Comparison of ENCODE assay signal across 8 cellular contexts in genomic region chr4:6941796-6942195, GRCh38. TPM values are rescaled to one million over a fixed set of nuclear protein-coding genes. Genes with fewer than 3 reads are reported as not detected.
A peak's percentile ranks its signal among the peaks of the same experiment; 100 is the strongest.
DNase-seq lines count a peak whose midpoint lies in the region; ATAC-seq and TF ChIP-seq lines count a peak whose summit lies in the region.

No MANE protein-coding gene starts in this region.

- peaks cover 0 to 6% (median 5%) of the 10 kb centered on the region in 11 experiments; a peak in 12 of 22 replicates for H3K9me3 ChIP-seq in BLaER1 treated with 17β-estradiol and CSF1 and Interleukin-3, amounts not matched to agents 10 nM and 100 nM (replicated peaks in 1 of 11)
- H3K9me3 ChIP-seq in HCT116 (ENCODE audit: control insufficient read depth in 1 of 2, insufficient read depth in 1 of 2, low read depth in 1 of 2, low read length in 2 of 2) (no peaks in the 10 kb centered on the region), mucosa of rectum (ENCODE audit: control insufficient read depth in 2 of 2, low read length in 2 of 2) (no peaks in the 10 kb centered on the region)

- no peaks in the 10 kb centered on the region for H3K9me2 ChIP-seq in HCT116 (ENCODE audit: insufficient read depth)

- peaks cover 0 to 15% (median 0%) of the 10 kb centered on the region in 11 experiments; a peak in 3 of 22 replicates for H4K20me1 ChIP-seq in BLaER1 treated with 17β-estradiol and CSF1 and Interleukin-3, amounts not matched to agents 10 nM and 100 nM
- no peaks in the 10 kb centered on the region for H4K20me1 ChIP-seq in HCT116 (ENCODE audit: insufficient read depth)

- H3K27me3 ChIP-seq in BLaER1 treated with 17β-estradiol and CSF1 and Interleukin-3, amounts not matched to agents 10 nM and 100 nM = no peaks in the 10 kb centered on the region
- H3K27me3 ChIP-seq in HCT116 (ENCODE audit: insufficient read depth, low read length) (no peaks in the 10 kb centered on the region), mucosa of rectum (ENCODE audit: control insufficient read depth in 2 of 2, insufficient read depth in 2 of 2, low read length in 2 of 2) (no peaks in the 10 kb centered on the region)

- H3K79me2 ChIP-seq in HCT116 (ENCODE audit: insufficient read depth, low read length) = peaks cover 14% of the 10 kb centered on the region; the same call in 1 of the 2 replicates

- WGBS in adipose tissue, 3 donors = 34 to 59% (median 35%) methylated on average over 4 of the region's 4 CpGs

- BruUV-seq in HCT116 (replicated peaks; lab: Mats Ljungman, UMichigan) = no TSS peak

- H3K4me1 ChIP-seq in BLaER1 treated with 17β-estradiol and CSF1 and Interleukin-3, amounts not matched to agents 10 nM and 100 nM = peaks cover 88 to 97% (median 95%) of the 10 kb centered on the region in 10 experiments
- H3K4me1 ChIP-seq in HCT116 (ENCODE audit: control insufficient read depth in 1 of 2, insufficient read depth in 2 of 2, low read length in 2 of 2) (peaks cover 31 to 38% of the 10 kb centered on the region in 2 experiments), mucosa of rectum (ENCODE audit: control insufficient read depth in 2 of 2, insufficient read depth in 2 of 2, low read length in 2 of 2) (peaks cover 40 to 48% of the 10 kb centered on the region in 2 donors)

- CTCF ChIA-PET in HCT116 (lab: Charles Lee) = no interaction called here

- peak overlapping the region; percentile 96 to 100 (median 99) for H3K27ac ChIP-seq in BLaER1 treated with 17β-estradiol and CSF1 and Interleukin-3, amounts not matched to agents 10 nM and 100 nM
- H3K27ac ChIP-seq in HCT116 (ENCODE audit: low read depth, low read length) = peak overlapping the region; percentile 80
- H3K27ac ChIP-seq in adipose tissue (ENCODE audit: low read depth, low read length) = peak overlapping the region; percentile 48
- H3K27ac ChIP-seq in mucosa of rectum (ENCODE audit: low read depth in 2 of 2, low read length in 2 of 2) = peak overlapping the region; percentile 76 to 94

- no peak for TF ChIP-seq POLR2A in HCT116 (IDR thresholded peaks at IDR 0.05; ENCODE audit: borderline replicate concordance, extremely low read depth, insufficient read depth, insufficient read length)

- RAD21 ChIA-PET in HCT116 (lab: Charles Lee; ENCODE audit: low non-redundant PET in 1 of 2, low total read pairs in 2 of 2, uncharacterized antibody in 2 of 2, unreplicated experiment in 2 of 2) = no interaction called here

- H2AFZ ChIP-seq in HCT116 (ENCODE audit: low read depth, low read length, poor library complexity, severe bottlenecking) = no peak overlapping the region

- DNase-seq in HCT116 (ENCODE audit: low read depth, low spot score) = no peak
- no peak for DNase-seq in dermis blood vessel endothelial cell
- DNase-seq in kidney glomerular epithelial cell (lab: John Stamatoyannopoulos, UW) = no peak
- DNase-seq in NCI-H1436 treated with DMSO at 0.1 percent for 48 hours (lab: John Stamatoyannopoulos, UW) = no peak

- TF ChIP-seq CTCF in HCT116 (IDR thresholded peaks at IDR 0.05 in 2 of 3, conservative IDR thresholded peaks at IDR 0.05 in 1 of 3; ENCODE audit: borderline replicate concordance in 1 of 3, insufficient read depth in 1 of 3, low read depth in 2 of 3, low read length in 2 of 3) = no peak

- intact Hi-C loops in HCT116 (cut with micrococcal nuclease) = no loop called here

- peak overlapping the region; percentile 89 to 99 (median 94) for H3K9ac ChIP-seq in BLaER1 treated with 17β-estradiol and CSF1 and Interleukin-3, amounts not matched to agents 10 nM and 100 nM
- H3K9ac ChIP-seq in HCT116 (ENCODE audit: low read length) (peak overlapping the region; percentile 52; the same call in 1 of the 2 replicates), mucosa of rectum (ENCODE audit: low read depth in 1 of 2, low read length in 2 of 2) (peak overlapping the region; percentile 20 to 30)

- peak overlapping the region; percentile 49 to 75 (median 64) for H3K4me3 ChIP-seq in BLaER1 treated with 17β-estradiol and CSF1 and Interleukin-3, amounts not matched to agents 10 nM and 100 nM
- H3K4me3 ChIP-seq in HCT116 (replicated peaks in 1 of 2; ENCODE audit: low read depth in 1 of 2, low read length in 2 of 2) (peak overlapping the region; percentile 30 to 49; a peak in 3 of 4 replicates), mucosa of rectum (ENCODE audit: low read length in 2 of 2) (peak overlapping the region in 1 of 2 donors; percentile 20)

- peak overlapping the region; percentile 94 to 100 (median 99) for H3K4me2 ChIP-seq in BLaER1 treated with 17β-estradiol and CSF1 and Interleukin-3, amounts not matched to agents 10 nM and 100 nM
- peak overlapping the region; percentile 83 for H3K4me2 ChIP-seq in HCT116 (ENCODE audit: low read length)

- no peak for TF ChIP-seq RAD21 in HCT116 (IDR thresholded peaks at IDR 0.05; ENCODE audit: low read depth)

- peaks cover 19 to 50% (median 35%) of the 10 kb centered on the region in 11 experiments; a peak in 20 of 22 replicates for H3K36me3 ChIP-seq in BLaER1 treated with 17β-estradiol and CSF1 and Interleukin-3, amounts not matched to agents 10 nM and 100 nM
- H3K36me3 ChIP-seq in HCT116 (ENCODE audit: control insufficient read depth in 1 of 2, insufficient read depth in 2 of 2, low read length in 2 of 2) (no peaks in the 10 kb centered on the region), mucosa of rectum (ENCODE audit: control insufficient read depth in 2 of 2, insufficient read depth in 2 of 2, low read length in 2 of 2) (peaks cover 2 to 3% of the 10 kb centered on the region in 2 donors)

- POLR2A ChIA-PET in HCT116 (lab: Charles Lee) = interaction anchor here (0.9 kb wide), 1 partner anchor 25 kb away, joined by 3 read pairs; no protein-coding TSS in a partner anchor

- ATAC-seq in HCT116 (no peak), GM19463 (IDR thresholded peaks at IDR 0.05; ENCODE audit: unreplicated experiment) (no peak)

TF ChIP-seq in HCT116, 20 proteins besides CTCF, POLR2A, EP300 and RAD21 (continues in another document):
- TF ChIP-seq FOSL1 (IDR thresholded peaks at IDR 0.05; ENCODE audit: low read depth) (no peak), SIN3A (IDR thresholded peaks at IDR 0.05; ENCODE audit: low read depth) (no peak), ZFX (IDR thresholded peaks at IDR 0.05) (no peak), SRF (IDR thresholded peaks at IDR 0.05; ENCODE audit: low read depth) (no peak), ZBTB33 (IDR thresholded peaks at IDR 0.05; ENCODE audit: extremely low read depth, insufficient replicate concordance, low read length) (no peak), ZNF274 (IDR thresholded peaks at IDR 0.05; ENCODE audit: low read depth, low read length) (no peak), EGR1 (IDR thresholded peaks at IDR 0.05; ENCODE audit: low read depth) (no peak), CEBPB (IDR thresholded peaks at IDR 0.05; ENCODE audit: low read depth) (no peak), EZH2phosphoT487 (IDR thresholded peaks at IDR 0.05; ENCODE audit: borderline replicate concordance) (no peak), TCF7L2 (IDR thresholded peaks at IDR 0.05; ENCODE audit: borderline replicate concordance, extremely low read depth, insufficient read depth, insufficient read length) (no peak), YY1 (IDR thresholded peaks at IDR 0.05; ENCODE audit: extremely low read depth, insufficient replicate concordance, low read depth, low read length) (no peak), JUND (IDR thresholded peaks at IDR 0.05) (no peak), EZH2 (IDR thresholded peaks at IDR 0.05) (no peak), ELF1 (IDR thresholded peaks at IDR 0.05; ENCODE audit: borderline replicate concordance, low read depth) (no peak), CBX3 (IDR thresholded peaks at IDR 0.05; ENCODE audit: low read depth) (no peak), POLR2AphosphoS5 (IDR thresholded peaks at IDR 0.05; ENCODE audit: low read depth, low read length) (no peak)
- TF ChIP-seq, protein P1, sequence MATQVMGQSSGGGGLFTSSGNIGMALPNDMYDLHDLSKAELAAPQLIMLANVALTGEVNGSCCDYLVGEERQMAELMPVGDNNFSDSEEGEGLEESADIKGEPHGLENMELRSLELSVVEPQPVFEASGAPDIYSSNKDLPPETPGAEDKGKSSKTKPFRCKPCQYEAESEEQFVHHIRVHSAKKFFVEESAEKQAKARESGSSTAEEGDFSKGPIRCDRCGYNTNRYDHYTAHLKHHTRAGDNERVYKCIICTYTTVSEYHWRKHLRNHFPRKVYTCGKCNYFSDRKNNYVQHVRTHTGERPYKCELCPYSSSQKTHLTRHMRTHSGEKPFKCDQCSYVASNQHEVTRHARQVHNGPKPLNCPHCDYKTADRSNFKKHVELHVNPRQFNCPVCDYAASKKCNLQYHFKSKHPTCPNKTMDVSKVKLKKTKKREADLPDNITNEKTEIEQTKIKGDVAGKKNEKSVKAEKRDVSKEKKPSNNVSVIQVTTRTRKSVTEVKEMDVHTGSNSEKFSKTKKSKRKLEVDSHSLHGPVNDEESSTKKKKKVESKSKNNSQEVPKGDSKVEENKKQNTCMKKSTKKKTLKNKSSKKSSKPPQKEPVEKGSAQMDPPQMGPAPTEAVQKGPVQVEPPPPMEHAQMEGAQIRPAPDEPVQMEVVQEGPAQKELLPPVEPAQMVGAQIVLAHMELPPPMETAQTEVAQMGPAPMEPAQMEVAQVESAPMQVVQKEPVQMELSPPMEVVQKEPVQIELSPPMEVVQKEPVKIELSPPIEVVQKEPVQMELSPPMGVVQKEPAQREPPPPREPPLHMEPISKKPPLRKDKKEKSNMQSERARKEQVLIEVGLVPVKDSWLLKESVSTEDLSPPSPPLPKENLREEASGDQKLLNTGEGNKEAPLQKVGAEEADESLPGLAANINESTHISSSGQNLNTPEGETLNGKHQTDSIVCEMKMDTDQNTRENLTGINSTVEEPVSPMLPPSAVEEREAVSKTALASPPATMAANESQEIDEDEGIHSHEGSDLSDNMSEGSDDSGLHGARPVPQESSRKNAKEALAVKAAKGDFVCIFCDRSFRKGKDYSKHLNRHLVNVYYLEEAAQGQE (IDR thresholded peaks at IDR 0.05; ENCODE audit: low read depth) = no peak

RNA-seq across cellular contexts. Expression of gene TBC1D14, which starts 32.2 kb away (rescaled TPM):
- total RNA-seq in HCT116 (2021; ENCODE audit: unreplicated experiment) (62.9 TPM), dermis blood vessel endothelial cell (28.2 and 30.0 TPM in 2 replicates)
- 38.5 and 41.2 TPM in 2 replicates for polyA plus RNA-seq in HCT116 (2012)
- polyA plus RNA-seq in adipose tissue = 10 to 100 TPM; 12.2 to 22.9 (median 22.9) TPM

Comparison
In these comparisons a context has a peak if more than half of its experiments do, and no peak if none do; other contexts are left out.
1. H3K27ac ChIP-seq: peak in every context shown above with its lines; median percentile 99 in BLaER1 treated with 17β-estradiol and CSF1 and Interleukin-3, amounts not matched to agents 10 nM and 100 nM; 85 in mucosa of rectum; 80 in HCT116; 48 in adipose tissue.
2. H3K9ac ChIP-seq: peak in every context shown above with its lines; median percentile 94 in BLaER1 treated with 17β-estradiol and CSF1 and Interleukin-3, amounts not matched to agents 10 nM and 100 nM; 52 in HCT116; 25 in mucosa of rectum.